In the genomic region with DNA sequence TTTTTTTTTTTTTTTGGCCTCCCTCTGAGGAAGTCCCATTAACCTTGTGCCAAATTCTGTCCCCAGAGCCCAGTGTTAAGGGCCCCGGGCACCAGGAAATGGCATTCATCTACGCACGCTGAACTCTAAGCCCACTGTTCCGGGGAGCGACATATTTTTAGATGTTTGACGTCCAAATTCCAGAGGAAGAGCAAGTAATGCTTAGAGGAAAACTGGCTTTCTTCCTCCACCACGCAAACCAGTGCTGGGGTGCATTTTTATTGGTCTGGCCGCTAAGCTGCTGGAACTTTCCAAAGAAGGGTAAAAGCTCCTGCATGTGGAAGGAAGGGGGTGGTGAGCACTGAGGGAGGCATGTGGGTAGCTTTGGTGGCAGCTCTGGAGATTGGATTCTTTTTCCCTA, we compare ENCODE assay signal across 18 cellular contexts. TPM values are rescaled to one million over a fixed set of nuclear protein-coding genes. Genes with fewer than 3 reads are reported as not detected.
A peak's percentile ranks its signal among the peaks of the same experiment; 100 is the strongest.
DNase-seq lines count a peak whose midpoint lies in the region; ATAC-seq and TF ChIP-seq lines count a peak whose summit lies in the region.
"Had no signal": no experiment of that assay in that cellular context is flagged by ENCODE, and none has a peak within 500 bp of the region (broad histone marks: within the 10 kb centered on the region; RNA-seq: fewer than 3 reads in every experiment).

No MANE protein-coding gene starts in this region.

- in situ Hi-C loops in ACHN (cut with HindIII; ENCODE audit: low pct_ligation_motif_present, low pct_unique_long_range_greater_than_20kb, low sequenced_read_pairs) = no loop called here

- no peaks in the 10 kb centered on the region for H3K9me3 Mint-ChIP-seq in activated naive CD4-positive, alpha-beta T cell treated with anti-CD3 and anti-CD28 coated beads, Interleukin-2, amount 50 U/mL, for 72 hours
- H3K9me3 Mint-ChIP-seq in activated CD8-positive, alpha-beta T cell treated with anti-CD3 and anti-CD28 coated beads, Interleukin-2, amount 10 ng/mL, durations not matched to agents 7 days and 5 days (ENCODE audit: insufficient read depth) = no peaks in the 10 kb centered on the region
- H3K9me3 Mint-ChIP-seq: activated T-helper 17 cell treated with anti-CD3 and anti-CD28 coated beads, Interleukin-2, amount 50 U/mL, for 72 hours had no signal

- H3K36me3 ChIP-seq in SJSA1 = peaks cover 14% of the 10 kb centered on the region
- H3K36me3 ChIP-seq in left ventricle myocardium inferior = no peaks in the 10 kb centered on the region
- no peaks in the 10 kb centered on the region for H3K36me3 ChIP-seq in rectal smooth muscle tissue (ENCODE audit: control insufficient read depth, insufficient read depth, low read length)
- H3K36me3 ChIP-seq in effector memory CD4-positive, alpha-beta T cell (ENCODE audit: control insufficient read depth, insufficient read depth, low read length) = no peaks in the 10 kb centered on the region

- no peaks in the 10 kb centered on the region for H3K4me1 Mint-ChIP-seq in activated CD8-positive, alpha-beta T cell treated with anti-CD3 and anti-CD28 coated beads, Interleukin-2, amount 10 ng/mL, durations not matched to agents 7 days and 5 days (ENCODE audit: low read depth)
- H3K4me1 Mint-ChIP-seq: activated T-helper 17 cell treated with anti-CD3 and anti-CD28 coated beads, Interleukin-2, amount 50 U/mL, for 72 hours; T-helper 17 cell had no signal

- ATAC-seq in activated naive CD4-positive, alpha-beta T cell treated with anti-CD3 and anti-CD28 coated beads, Interleukin-2, amount 50 U/mL, for 72 hours = no peak
- ATAC-seq in activated CD8-positive, alpha-beta T cell treated with anti-CD3 and anti-CD28 coated beads, Interleukin-2, amount 10 ng/mL, durations not matched to agents 7 days and 5 days = no peak
- ATAC-seq: activated T-helper 17 cell treated with anti-CD3 and anti-CD28 coated beads, Interleukin-2, amount 50 U/mL, for 72 hours; GM12878; mucosa of descending colon; T-helper 17 cell had no signal

- H3K27ac Mint-ChIP-seq in activated naive CD4-positive, alpha-beta T cell treated with anti-CD3 and anti-CD28 coated beads, Interleukin-2, amount 50 U/mL, for 72 hours = no peak overlapping the region
- no peak overlapping the region for H3K27ac Mint-ChIP-seq in activated CD8-positive, alpha-beta T cell treated with anti-CD3 and anti-CD28 coated beads, Interleukin-2, amount 10 ng/mL, durations not matched to agents 7 days and 5 days
- H3K27ac Mint-ChIP-seq: activated T-helper 17 cell treated with anti-CD3 and anti-CD28 coated beads, Interleukin-2, amount 50 U/mL, for 72 hours; T-helper 17 cell had no signal

- no peaks in the 10 kb centered on the region for H3K27me3 Mint-ChIP-seq in activated CD8-positive, alpha-beta T cell treated with anti-CD3 and anti-CD28 coated beads, Interleukin-2, amount 10 ng/mL, durations not matched to agents 7 days and 5 days (ENCODE audit: low read depth)

- no peaks in the 10 kb centered on the region for H3K36me3 Mint-ChIP-seq in activated naive CD4-positive, alpha-beta T cell treated with anti-CD3 and anti-CD28 coated beads, Interleukin-2, amount 50 U/mL, for 72 hours
- no peaks in the 10 kb centered on the region for H3K36me3 Mint-ChIP-seq in activated CD8-positive, alpha-beta T cell treated with anti-CD3 and anti-CD28 coated beads, Interleukin-2, amount 10 ng/mL, durations not matched to agents 7 days and 5 days (ENCODE audit: low read depth)

- no peak overlapping the region for H3K4me3 Mint-ChIP-seq in activated CD8-positive, alpha-beta T cell treated with anti-CD3 and anti-CD28 coated beads, Interleukin-2, amount 10 ng/mL, durations not matched to agents 7 days and 5 days
- H3K4me3 Mint-ChIP-seq: activated T-helper 17 cell treated with anti-CD3 and anti-CD28 coated beads, Interleukin-2, amount 50 U/mL, for 72 hours; T-helper 17 cell had no signal

- peak; percentile 50 for DNase-seq in AG04450 (ENCODE audit: low read depth, low spot score)
- DNase-seq in SJSA1 (ENCODE audit: low read depth in 1 of 2, low spot score in 2 of 2) = peak; percentile 71 to 83
- DNase-seq in left ventricle myocardium inferior = no peak
- DNase-seq in effector memory CD4-positive, alpha-beta T cell = no peak
- DNase-seq in activated naive CD4-positive, alpha-beta T cell treated with anti-CD3 and anti-CD28 coated beads, Interleukin-2, amount 50 U/mL, for 72 hours (ENCODE audit: low spot score in 2 of 2) = no peak
- no peak for DNase-seq in ACHN
- DNase-seq in activated CD8-positive, alpha-beta T cell treated with anti-CD3 and anti-CD28 coated beads, Interleukin-2, amount 10 ng/mL, durations not matched to agents 7 days and 5 days = no peak
- DNase-seq: activated CD4-positive, alpha-beta T cell treated with anti-CD3 and anti-CD28 coated beads for 48 hours; GM23248; mucosa of descending colon; NCI-H2171; T-helper 17 cell had no signal

- H3K4me3 ChIP-seq in AG04450 (ENCODE audit: low read depth, low read length) (no peak overlapping the region), SJSA1 (no peak overlapping the region), left ventricle myocardium inferior (peak overlapping the region; percentile 10), rectal smooth muscle tissue (ENCODE audit: low read length) (no peak overlapping the region)
- no peak overlapping the region for H3K4me3 ChIP-seq in effector memory CD4-positive, alpha-beta T cell (ENCODE audit: insufficient read depth, low read depth, low read length, poor library complexity, severe bottlenecking)
- H3K4me3 ChIP-seq: GM12878, GM23248, mucosa of descending colon, skin epidermis had no signal

- no peaks in the 10 kb centered on the region; the same call in 1 of the 2 replicates for H3K9me3 ChIP-seq in AG04450 (ENCODE audit: control insufficient read depth, insufficient read depth, low read length)
- no peaks in the 10 kb centered on the region for H3K9me3 ChIP-seq in SJSA1 (replicated peaks)
- no peaks in the 10 kb centered on the region for H3K9me3 ChIP-seq in left ventricle myocardium inferior (replicated peaks)
- H3K9me3 ChIP-seq in effector memory CD4-positive, alpha-beta T cell (ENCODE audit: control insufficient read depth, low read length) = no peaks in the 10 kb centered on the region
- H3K9me3 ChIP-seq: mucosa of descending colon had no signal

- H3K27me3 ChIP-seq in AG04450 (ENCODE audit: control insufficient read depth, insufficient read depth, low read length) (peaks cover 8% of the 10 kb centered on the region), SJSA1 (replicated peaks) (no peaks in the 10 kb centered on the region), left ventricle myocardium inferior (ENCODE audit: low read depth) (peaks cover 42% of the 10 kb centered on the region), rectal smooth muscle tissue (ENCODE audit: control insufficient read depth, insufficient read depth, low read length) (no peaks in the 10 kb centered on the region)
- H3K27me3 ChIP-seq in effector memory CD4-positive, alpha-beta T cell (replicated peaks; ENCODE audit: control insufficient read depth, insufficient read depth, low read length, poor library complexity, severe bottlenecking) = no peaks in the 10 kb centered on the region

- TF ChIP-seq CTCF in AG04450 (IDR thresholded peaks at IDR 0.05; ENCODE audit: low read depth, low read length) (no peak), left ventricle myocardium inferior (IDR thresholded peaks at IDR 0.05; ENCODE audit: borderline replicate concordance) (no peak)

- H3K27ac ChIP-seq in AG04450 (ENCODE audit: low read depth, low read length) (peak overlapping the region; percentile 87), SJSA1 (peak overlapping the region; percentile 70), left ventricle myocardium inferior (replicated peaks) (peak overlapping the region; percentile 72), rectal smooth muscle tissue (ENCODE audit: low read depth, low read length) (peak overlapping the region; percentile 94)
- H3K27ac ChIP-seq in effector memory CD4-positive, alpha-beta T cell (ENCODE audit: insufficient read depth, low read length, poor library complexity, severe bottlenecking) = no peak overlapping the region
- H3K27ac ChIP-seq: GM23248 had no signal

- peaks cover 53% of the 10 kb centered on the region for H3K4me1 ChIP-seq in SJSA1 (replicated peaks)
- peaks cover 21% of the 10 kb centered on the region for H3K4me1 ChIP-seq in left ventricle myocardium inferior
- H3K4me1 ChIP-seq in rectal smooth muscle tissue (ENCODE audit: control insufficient read depth, insufficient read depth, low read length) = peaks cover 32% of the 10 kb centered on the region
- H3K4me1 ChIP-seq in effector memory CD4-positive, alpha-beta T cell (ENCODE audit: control insufficient read depth, insufficient read depth, low read length, poor library complexity, severe bottlenecking) = no peaks in the 10 kb centered on the region

- POLR2A ChIA-PET in AG04450 (lab: Yijun Ruan, JAX) = interaction anchor here (0.7 to 1.2 kb wide), 2 partner anchors 17 to 56 kb away, joined by 4 to 8 read pairs; no protein-coding TSS in a partner anchor
- POLR2A ChIA-PET in activated CD8-positive, alpha-beta T cell treated with anti-CD3 and anti-CD28 coated beads, Interleukin-2, amount 10 ng/mL, durations not matched to agents 7 days and 5 days (lab: Charles Lee) = no interaction called here

- no peak overlapping the region for H3K9ac ChIP-seq in rectal smooth muscle tissue (ENCODE audit: low read length)
- H3K9ac ChIP-seq: GM23248 had no signal

- CTCF ChIA-PET in AG04450 (lab: Charles Lee) = interaction anchor here (0.7 kb wide), 2 partner anchors 26 to 220 kb away, joined by 3 read pairs; no protein-coding TSS in a partner anchor
- CTCF ChIA-PET in activated CD8-positive, alpha-beta T cell treated with anti-CD3 and anti-CD28 coated beads, Interleukin-2, amount 10 ng/mL, durations not matched to agents 7 days and 5 days (lab: Charles Lee) = no interaction called here

- intact Hi-C loops in left ventricle myocardium inferior (cut with micrococcal nuclease) = no loop called here

RNA-seq across cellular contexts. Expression of a gene that starts 8.3 kb away (rescaled TPM):
- 19.9 and 21.0 TPM in 2 replicates for polyA plus RNA-seq in AG04450 (2011; rRNA removed)
- 8.5 and 9.1 TPM in 2 replicates for polyA minus RNA-seq in AG04450 (2011; rRNA and poly(A)+ RNA removed)
- 125 and 143 TPM in 2 replicates for total RNA-seq in SJSA1 (2014; rRNA removed; shearing (Covaris generic))
- 1.3 TPM for total RNA-seq in left ventricle myocardium inferior
- not detected for total RNA-seq in activated naive CD4-positive, alpha-beta T cell treated with anti-CD3 and anti-CD28 coated beads, Interleukin-2, amount 50 U/mL, for 72 hours
- total RNA-seq in activated CD8-positive, alpha-beta T cell treated with anti-CD3 and anti-CD28 coated beads, Interleukin-2, amount 10 ng/mL, durations not matched to agents 7 days and 5 days = not detected
- total RNA-seq: A673, GM12878, OCI-LY7, T-helper 17 cell had no signal
- polyA plus RNA-seq: GM12878 had no signal

Comparison
In these comparisons a context has a peak if more than half of its experiments do, and no peak if none do; other contexts are left out.
1. DNase-seq: peak in AG04450 (single experiment) and SJSA1 (2 of 2); none in left ventricle myocardium inferior (single experiment), effector memory CD4-positive, alpha-beta T cell (0 of 3), activated naive CD4-positive, alpha-beta T cell treated with anti-CD3 and anti-CD28 coated beads, Interleukin-2, amount 50 U/mL, for 72 hours (0 of 2), ACHN (single experiment) and activated CD8-positive, alpha-beta T cell treated with anti-CD3 and anti-CD28 coated beads, Interleukin-2, amount 10 ng/mL, durations not matched to agents 7 days and 5 days (single experiment).
2. RNA of a gene that starts 8.3 kb away (total RNA-seq): 125 to 143 TPM in SJSA1; 1.3 TPM in left ventricle myocardium inferior (single experiment), not detected in activated naive CD4-positive, alpha-beta T cell treated with anti-CD3 and anti-CD28 coated beads, Interleukin-2, amount 50 U/mL, for 72 hours and not detected in activated CD8-positive, alpha-beta T cell treated with anti-CD3 and anti-CD28 coated beads, Interleukin-2, amount 10 ng/mL, durations not matched to agents 7 days and 5 days; every median in the first group is over 10 times any median in the second.